ENCODE assay signal across 9 cellular contexts in genomic region chr9:34589656-34590375, GRCh38. TPM values are rescaled to one million over a fixed set of nuclear protein-coding genes. Genes with fewer than 3 reads are reported as not detected.
DNase-seq lines count a peak whose midpoint lies in the region; ATAC-seq, FAIRE-seq and TF ChIP-seq lines count a peak whose summit lies in the region.
"Had no signal": no experiment of that assay in that cellular context is flagged by ENCODE, and none has a peak within 500 bp of the region (broad histone marks: within the 10 kb centered on the region; RNA-seq: fewer than 3 reads in every experiment).

Gene CNTFR, minus strand, starts transcription at chr9:34589724. Its CDS starts 20,743 bp downstream, at chr9:34568981.

- H4K20me1 ChIP-seq in GM12878 (ENCODE audit: control insufficient read depth, insufficient read depth) = peaks cover 18% of the 10 kb centered on the region
- no peaks in the 10 kb centered on the region for H4K20me1 ChIP-seq in keratinocyte (ENCODE audit: control insufficient read depth, extremely low read depth, insufficient read depth, low read length)

- no peaks in the 10 kb centered on the region for H3K9me1 ChIP-seq in keratinocyte (ENCODE audit: control insufficient read depth, extremely low read depth, insufficient read depth, low read length)

- in situ Hi-C loops in GM12878 (cut with MboI) = loop anchor here (5.0 kb wide), 1 partner anchor 52 kb away; no protein-coding TSS in a partner anchor

- H3K79me2 ChIP-seq in GM12878 (ENCODE audit: control insufficient read depth, insufficient read depth, low read length) (no peaks in the 10 kb centered on the region), keratinocyte (ENCODE audit: control insufficient read depth, insufficient read depth, low read length) (no peaks in the 10 kb centered on the region)

- peaks cover 70 to 87% of the 10 kb centered on the region in 2 donors for H3K27me3 Mint-ChIP-seq in CD8-positive, alpha-beta memory T cell

- H3K9ac ChIP-seq in GM12878 (ENCODE audit: control insufficient read depth, insufficient read depth, low read length) = no peak within 1 kb of the TSS
- H3K9ac ChIP-seq in keratinocyte (ENCODE audit: control insufficient read depth, extremely low read depth, insufficient read depth, low read length) = no peak within 1 kb of the TSS

- peaks cover 17 to 40% (median 23%) of the 10 kb centered on the region in 3 donors for H3K4me1 Mint-ChIP-seq in CD8-positive, alpha-beta memory T cell

- intact Hi-C loops in GM12878 (cut with micrococcal nuclease; ENCODE audit: unreplicated experiment) = no loop called here

- 0 out of 2 replicates have a peak within 1 kb of the TSS, but pooled peaks have one; percentile 25 for H3K4me2 ChIP-seq in GM12878 (ENCODE audit: control insufficient read depth, insufficient read depth)
- peak within 1 kb of the TSS; percentile 68 for H3K4me2 ChIP-seq in keratinocyte (ENCODE audit: control insufficient read depth, extremely low read depth, insufficient read depth, low read depth, low read length)

- POLR2A ChIA-PET in CD8-positive, alpha-beta memory T cell (lab: Charles Lee) = no interaction called here
- POLR2A ChIA-PET in GM12878 (lab: Charles Lee) = no interaction called here

- ATAC-seq in GM12878 (no peak), GM19463 (IDR thresholded peaks at IDR 0.05; ENCODE audit: unreplicated experiment) (no peak), GM21528 (IDR thresholded peaks at IDR 0.05; ENCODE audit: low FRiP score, unreplicated experiment) (no peak)

- H3K4me3 Mint-ChIP-seq in CD8-positive, alpha-beta memory T cell = peak within 1 kb of the TSS; percentile 67 to 89 (median 80)

- H3K36me3 ChIP-seq in CD8-positive, alpha-beta memory T cell (ENCODE audit: insufficient read depth, low read length) = no peaks in the 10 kb centered on the region
- H3K36me3 ChIP-seq in GM12878 (ENCODE audit: control insufficient read depth in 2 of 2, insufficient read depth in 2 of 2, low read length in 1 of 2) (no peaks in the 10 kb centered on the region), keratinocyte (ENCODE audit: control insufficient read depth in 2 of 2, extremely low read depth in 1 of 2, insufficient read depth in 2 of 2, low read length in 2 of 2) (no peaks in the 10 kb centered on the region)

- dilution Hi-C loops in keratinocyte (cut with MboI; ENCODE audit: extremely low pct_ligation_motif_present, low sequenced_read_pairs) = no loop called here

- H3K27ac ChIP-seq in CD8-positive, alpha-beta memory T cell (ENCODE audit: low read depth, low read length) = no peak within 1 kb of the TSS
- H3K27ac ChIP-seq in GM12878 (ENCODE audit: control insufficient read depth, insufficient read depth) (no peak within 1 kb of the TSS), keratinocyte (ENCODE audit: control insufficient read depth, insufficient read depth, low read length) (no peak within 1 kb of the TSS)

- H3K27ac Mint-ChIP-seq in CD8-positive, alpha-beta memory T cell = peak within 1 kb of the TSS in 2 of 8 donors; percentile 42 to 62

- 1% methylated on average over 35 of the region's 100 CpGs for WGBS in GM12878 (ENCODE audit: insufficient coverage, insufficient replicate concordance, low lambda C conversion rate, missing lambda C conversion rate)

- CTCF ChIA-PET in CD8-positive, alpha-beta memory T cell (lab: Charles Lee) = no interaction called here
- CTCF ChIA-PET in GM12878 (lab: Yijun Ruan, JAX) = no interaction called here

- TF ChIP-seq POLR2A in GM12878 (IDR thresholded peaks at IDR 0.05; ENCODE audit: low read depth, low read length) = no peak

- TF ChIP-seq RAD21 in GM12878 (IDR thresholded peaks at IDR 0.05; ENCODE audit: insufficient read depth, low read depth, low read length) = no peak

- TF ChIP-seq CTCF in GM12878 (IDR thresholded peaks at IDR 0.05 in 2 of 3, conservative IDR thresholded peaks at IDR 0.05 in 1 of 3; ENCODE audit: control insufficient read depth in 2 of 3, extremely low read depth in 1 of 3, insufficient read depth in 1 of 3, low read depth in 3 of 3, low read length in 3 of 3) = no peak
- no peak for TF ChIP-seq CTCF in keratinocyte (optimal IDR thresholded peaks at IDR 0.05 in 1 of 3, IDR thresholded peaks at IDR 0.05 in 1 of 3, conservative IDR thresholded peaks at IDR 0.05 in 1 of 3; ENCODE audit: extremely low read depth in 1 of 3, insufficient read depth in 2 of 3, low read length in 3 of 3)

- RAD21 ChIA-PET in GM12878 (lab: Charles Lee; ENCODE audit: unreplicated experiment) = interaction anchor here (1.2 kb wide), 1 partner anchor 186 kb away, joined by 3 read pairs; no protein-coding TSS in a partner anchor

- H3K27me3 ChIP-seq in CD8-positive, alpha-beta memory T cell (ENCODE audit: insufficient read depth, low read length, poor library complexity, severe bottlenecking) = peaks cover 71% of the 10 kb centered on the region
- H3K27me3 ChIP-seq in GM12878 (replicated peaks in 1 of 2; ENCODE audit: control insufficient read depth in 2 of 2, insufficient read depth in 2 of 2, low read length in 1 of 2) (peaks cover 32 to 57% of the 10 kb centered on the region in 2 experiments), keratinocyte (ENCODE audit: control insufficient read depth, extremely low read depth, insufficient read depth, low read length) (peaks cover 78% of the 10 kb centered on the region)

- no peak for TF ChIP-seq EP300 in GM12878 (IDR thresholded peaks at IDR 0.05; ENCODE audit: borderline replicate concordance in 1 of 2, control insufficient read depth in 1 of 2, low read depth in 2 of 2, low read length in 2 of 2)

- BruUV-seq in GM12878 (replicated peaks; lab: Mats Ljungman, UMichigan) = no TSS peak

- no peak within 1 kb of the TSS for H2AFZ ChIP-seq in GM12878 (ENCODE audit: control insufficient read depth, low read depth, low read length)
- H2AFZ ChIP-seq in keratinocyte (ENCODE audit: control insufficient read depth, low read length) = no peak within 1 kb of the TSS

- H3K9me3 ChIP-seq in CD8-positive, alpha-beta memory T cell (ENCODE audit: low read length) = no peaks in the 10 kb centered on the region
- H3K9me3 ChIP-seq in GM12878 (replicated peaks; ENCODE audit: control insufficient read depth, insufficient read depth, low read length) (no peaks in the 10 kb centered on the region), keratinocyte (ENCODE audit: control insufficient read depth, low read depth, low read length) (peaks cover under 1% of the 10 kb centered on the region)

- H3K9me3 Mint-ChIP-seq in CD8-positive, alpha-beta memory T cell = no peaks in the 10 kb centered on the region

- peaks cover 15% of the 10 kb centered on the region for H3K4me1 ChIP-seq in CD8-positive, alpha-beta memory T cell (ENCODE audit: insufficient read depth, low read length)
- peaks cover 2% of the 10 kb centered on the region; the same call in 1 of the 2 replicates for H3K4me1 ChIP-seq in GM12878 (ENCODE audit: control insufficient read depth, insufficient read depth, low read length)
- H3K4me1 ChIP-seq in keratinocyte (ENCODE audit: control insufficient read depth, extremely low read depth, insufficient read depth, low read length) = peaks cover 8% of the 10 kb centered on the region

- DNase-seq in CD8-positive, alpha-beta memory T cell = no peak
- peak; percentile 60 for DNase-seq in NCI-H146 (lab: John Stamatoyannopoulos, UW)
- no peak for DNase-seq in GM12878 (ENCODE audit: low read depth, low spot score)
- DNase-seq in keratinocyte (ENCODE audit: low read depth, low spot score) = no peak
- peak; percentile 27 to 28 for DNase-seq in stimulated activated CD4-positive, alpha-beta T cell treated with anti-CD3 and anti-CD28 coated beads, Interleukin-4, amount 100 ng/mL, for 4 hours
- DNase-seq in kidney tubule cell (ENCODE audit: low spot score) = no peak

- peak within 1 kb of the TSS; percentile 66 for H3K4me3 ChIP-seq in CD8-positive, alpha-beta memory T cell (ENCODE audit: low read length)
- H3K4me3 ChIP-seq in GM12878 (no peak within 1 kb of the TSS), keratinocyte (ENCODE audit: control insufficient read depth in 2 of 3, extremely low read depth in 1 of 3, insufficient read depth in 2 of 3, low read depth in 1 of 3, low read length in 3 of 3) (peak within 1 kb of the TSS; percentile 10 to 45 (median 24))

- peaks cover 0 to 3% (median 0%) of the 10 kb centered on the region in 3 donors for H3K36me3 Mint-ChIP-seq in CD8-positive, alpha-beta memory T cell

- SMC1A ChIA-PET in GM12878 (lab: Charles Lee; ENCODE audit: uncharacterized antibody, unreplicated experiment) = no interaction called here

- FAIRE-seq in GM12878 (lab: Jason Lieb, UNC) (no peak), keratinocyte (lab: Jason Lieb, UNC) (no peak)
- FAIRE-seq: endometrium had no signal

TF ChIP-seq in GM12878, 131 proteins besides CTCF, POLR2A, EP300 and RAD21 (continues in another document):
- TF ChIP-seq SIX5 (IDR thresholded peaks at IDR 0.05; ENCODE audit: low read depth, low read length, severe bottlenecking) (no peak), KLF5 (IDR thresholded peaks at IDR 0.05; ENCODE audit: partially characterized antibody) (no peak), EGR1 (IDR thresholded peaks at IDR 0.05; ENCODE audit: borderline replicate concordance in 1 of 2, low read depth in 2 of 2, low read length in 2 of 2) (no peak)

RNA-seq across cellular contexts. Expression of gene CNTFR, which starts in this region (rescaled TPM):
- total RNA-seq in CD8-positive, alpha-beta memory T cell = not detected
- polyA plus RNA-seq in CD8-positive, alpha-beta memory T cell = not detected
- not detected in 2 replicates for total RNA-seq in GM12878 (2013; cell fraction: nucleolus; rRNA removed)
- total RNA-seq in GM12878 (2014; rRNA removed) (not detected in 2 replicates), GM12878 (2014; rRNA removed; fragmentation: Illumina TruSeq; extraction: Trizol) (not detected in 2 replicates), GM12878 (2021) (not detected in 2 replicates)
- not detected for polyA plus RNA-seq in GM12878 (2011; ENCODE audit: low read depth)
- polyA plus RNA-seq in GM12878 (2011; rRNA removed) (not detected in 2 replicates), GM12878 (2014; fragmentation: Illumina TruSeq; extraction: Trizol) (not detected in 2 replicates), GM12878 (2014; fragmentation: Nextera tagmentation; extraction: Ambion mirVana) (not detected), GM12878 (2014; rRNA removed) (not detected in 2 replicates), GM12878 (2016; fragmentation: Nextera tagmentation; extraction: Ambion mirVana) (not detected), keratinocyte (0.42 to 1.5 TPM (median 0.66 TPM) in 3 replicates)
- not detected in 2 replicates for polyA plus RNA-seq in GM12878 (2011; cell fraction: cytosol; rRNA removed)
- polyA plus RNA-seq in GM12878 (2011; cell fraction: nucleus; rRNA removed) = 0.10 TPM in 1 of 2 replicates, not detected in the other
- not detected in 2 replicates for polyA plus RNA-seq in GM12878 (2012)
- not detected in 2 replicates for polyA minus RNA-seq in GM12878 (2011; rRNA and poly(A)+ RNA removed)
- not detected in 2 replicates for polyA minus RNA-seq in GM12878 (2011; cell fraction: cytosol; rRNA and poly(A)+ RNA removed)
- polyA minus RNA-seq in GM12878 (2011; cell fraction: nucleus; rRNA and poly(A)+ RNA removed) = not detected in 2 replicates
- polyA plus RNA-seq in keratinocyte (2011; ENCODE audit: low read depth) = not detected
- polyA plus RNA-seq in keratinocyte (2011; cell fraction: cytosol; rRNA removed) = 0.60 and 2.1 TPM in 2 replicates
- 1.9 and 4.1 TPM in 2 replicates for polyA plus RNA-seq in keratinocyte (2011; cell fraction: nucleus; rRNA removed)
- 1.8 TPM in 1 of 2 replicates, not detected in the other for polyA plus RNA-seq in keratinocyte (2012; ENCODE audit: low replicate concordance)
- polyA minus RNA-seq in keratinocyte = 0.76 to 2.2 TPM (median 1.0 TPM) in 3 replicates
- not detected for polyA minus RNA-seq in keratinocyte (2011; cell fraction: cytosol; rRNA and poly(A)+ RNA removed)
- polyA minus RNA-seq in keratinocyte (2011; cell fraction: nucleus; rRNA and poly(A)+ RNA removed) = 1.7 TPM in 2 replicates

Comparison
In these comparisons a context has a peak if more than half of its experiments do, and no peak if none do; other contexts are left out.
1. DNase-seq: peak in NCI-H146 (single experiment) and stimulated activated CD4-positive, alpha-beta T cell treated with anti-CD3 and anti-CD28 coated beads, Interleukin-4, amount 100 ng/mL, for 4 hours (2 of 2); none in CD8-positive, alpha-beta memory T cell (0 of 5), GM12878 (single experiment), keratinocyte (single experiment) and kidney tubule cell (single experiment).